Comparison of ENCODE assay signal across 9 cellular contexts in genomic region chr7:137656227-137656849, GRCh38.
DNase-seq lines count a peak whose midpoint lies in the region; ATAC-seq and TF ChIP-seq lines count a peak whose summit lies in the region.
"Had no signal": no experiment of that assay in that cellular context is flagged by ENCODE, and none has a peak within 500 bp of the region (broad histone marks: within the 10 kb centered on the region; RNA-seq: fewer than 3 reads in every experiment).

No MANE protein-coding gene starts in this region.

- H3K9me3 ChIP-seq in esophagus muscularis mucosa, result no peaks in the 10 kb centered on the region

- peak; percentile 78 to 85 (median 84) for TF ChIP-seq CTCF in esophagus muscularis mucosa (IDR thresholded peaks at IDR 0.05)

- TF ChIP-seq EP300 in esophagus muscularis mucosa (IDR thresholded peaks at IDR 0.05), result no peak

- H3K4me1 Mint-ChIP-seq in naive B cell, result no peaks in the 10 kb centered on the region

- ATAC-seq in GM19467 (IDR thresholded peaks at IDR 0.05; ENCODE audit: unreplicated experiment), result peak; percentile 89
- ATAC-seq in naive B cell (ENCODE audit: low read depth in 2 of 2), result no peak
- ATAC-seq: T-helper 17 cell had no signal

- intact Hi-C loops in esophagus muscularis mucosa (cut with DNase I), result loop anchor here (2.0 kb wide), 2 partner anchors 242 to 354 kb away; no protein-coding TSS in a partner anchor

- no peaks in the 10 kb centered on the region for H3K27me3 ChIP-seq in esophagus muscularis mucosa

- no peaks in the 10 kb centered on the region for H3K36me3 ChIP-seq in esophagus muscularis mucosa

- no peak overlapping the region for H3K27ac Mint-ChIP-seq in naive B cell
- H3K27ac Mint-ChIP-seq: T-helper 17 cell had no signal

- no peak overlapping the region for H3K4me3 Mint-ChIP-seq in naive B cell
- H3K4me3 Mint-ChIP-seq: T-helper 17 cell had no signal

- H3K4me1 ChIP-seq in esophagus muscularis mucosa, result peaks cover 4 to 21% (median 9%) of the 10 kb centered on the region in 4 donors

- DNase-seq in CMK (ENCODE audit: low read depth), result peak; percentile 7
- DNase-seq in HT1080 (ENCODE audit: low read depth), result peak; percentile 73
- DNase-seq in NOMO-1 treated with DMSO at 0.1 percent for 48 hours (lab: John Stamatoyannopoulos, UW; ENCODE audit: unreplicated experiment), result peak; percentile 38
- peak; percentile 88 for DNase-seq in activated CD8-positive, alpha-beta memory T cell treated with anti-CD3 and anti-CD28 coated beads, Interleukin-2, amount 50 U/mL, for 48 hours
- DNase-seq in esophagus muscularis mucosa (ENCODE audit: extremely low spot score), result no peak
- peak; percentile 27 for DNase-seq in naive B cell
- DNase-seq in stromal cell of bone marrow (ENCODE audit: low read depth), result peak; percentile 68

- H3K4me3 ChIP-seq in esophagus muscularis mucosa, result no peak overlapping the region

- H3K36me3 Mint-ChIP-seq in naive B cell, result no peaks in the 10 kb centered on the region

- no peak overlapping the region for H3K27ac ChIP-seq in esophagus muscularis mucosa (replicated peaks in 1 of 4)

- TF ChIP-seq POLR2A in esophagus muscularis mucosa (IDR thresholded peaks at IDR 0.05; ENCODE audit: low read depth), result no peak

- no peaks in the 10 kb centered on the region for H3K9me3 Mint-ChIP-seq in naive B cell

- peaks cover 3 to 12% (median 6%) of the 10 kb centered on the region in 3 donors for H3K27me3 Mint-ChIP-seq in naive B cell

- WGBS in esophagus muscularis mucosa, result 7% methylated on average over 8 of the region's 8 CpGs
